In the genomic region with DNA sequence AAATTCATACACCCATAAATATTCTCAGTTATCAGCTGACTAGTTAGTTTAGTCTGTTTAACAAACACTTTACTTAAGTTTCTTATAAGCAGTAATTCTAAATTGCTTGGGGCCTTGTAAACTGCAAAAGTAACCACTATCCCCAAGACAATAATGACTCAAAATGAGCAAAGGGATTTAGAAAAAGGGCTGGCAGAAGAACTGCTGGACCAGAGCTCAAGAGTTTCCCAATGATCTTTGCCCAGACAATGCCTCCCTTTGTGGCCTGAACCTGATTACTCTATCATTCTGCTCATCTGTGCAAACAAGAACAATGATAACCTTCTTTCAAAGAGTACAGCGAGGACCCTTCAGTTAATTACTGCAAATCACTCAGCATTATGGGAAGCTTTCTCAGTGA, we compare ENCODE assay signal across 13 cellular contexts.
DNase-seq lines count a peak whose midpoint lies in the region; ATAC-seq, FAIRE-seq and TF ChIP-seq lines count a peak whose summit lies in the region.
"Had no signal": no experiment of that assay in that cellular context is flagged by ENCODE, and none has a peak within 500 bp of the region (broad histone marks: within the 10 kb centered on the region; RNA-seq: fewer than 3 reads in every experiment).

No MANE protein-coding gene starts in this region.

- POLR2A ChIA-PET in K562 (lab: Yijun Ruan, JAX): interaction anchor here (0.7 kb wide), 1 partner anchor 62 kb away, joined by 3 read pairs; no protein-coding TSS in a partner anchor

- H3K4me2 ChIP-seq in K562 (ENCODE audit: insufficient read depth, low read length) (no peak overlapping the region), keratinocyte (ENCODE audit: control insufficient read depth, extremely low read depth, insufficient read depth, low read depth, low read length) (no peak overlapping the region)

- no peaks in the 10 kb centered on the region; a peak in 2 of 5 replicates for H3K27me3 ChIP-seq in K562 (ENCODE audit: control insufficient read depth in 2 of 2, insufficient read depth in 2 of 2, low read length in 2 of 2)
- H3K27me3 ChIP-seq in keratinocyte (ENCODE audit: control insufficient read depth, extremely low read depth, insufficient read depth, low read length): no peaks in the 10 kb centered on the region
- H3K27me3 ChIP-seq: cardiac muscle cell had no signal

- H3K4me1 ChIP-seq in K562 (replicated peaks in 1 of 2; ENCODE audit: control insufficient read depth in 2 of 2, insufficient read depth in 2 of 2, low read length in 2 of 2): no peaks in the 10 kb centered on the region
- peaks cover 14% of the 10 kb centered on the region for H3K4me1 ChIP-seq in keratinocyte (ENCODE audit: control insufficient read depth, extremely low read depth, insufficient read depth, low read length)

- no TSS peak for BruUV-seq in K562 (replicated peaks; lab: Mats Ljungman, UMichigan)

- H3K27ac ChIP-seq in K562 (ENCODE audit: extremely low read depth, low read depth, low read length): no peak overlapping the region
- no peak overlapping the region for H3K27ac ChIP-seq in keratinocyte (ENCODE audit: control insufficient read depth, insufficient read depth, low read length)
- H3K27ac ChIP-seq: cardiac muscle cell had no signal

- TF ChIP-seq POLR2A in K562 (conservative IDR thresholded peaks at IDR 0.05): no peak

- ATAC-seq in K562: no peak
- ATAC-seq in GM19351 (IDR thresholded peaks at IDR 0.05; ENCODE audit: unreplicated experiment): no peak
- ATAC-seq: stimulated activated naive CD8-positive, alpha-beta T cell treated with anti-CD3 and anti-CD28 coated beads, Interleukin-15, Interleukin-2, amounts not matched to agents 100 U/mL and 50 U/mL, for 24 hours; T-helper 17 cell had no signal

- dilution Hi-C loops in keratinocyte (cut with MboI; ENCODE audit: extremely low pct_ligation_motif_present, low sequenced_read_pairs): no loop called here

- H3K9me1 ChIP-seq in K562 (ENCODE audit: control insufficient read depth, insufficient read depth, low read length): no peaks in the 10 kb centered on the region
- H3K9me1 ChIP-seq in keratinocyte (ENCODE audit: control insufficient read depth, extremely low read depth, insufficient read depth, low read length): no peaks in the 10 kb centered on the region

- no peak for TF ChIP-seq RAD21 in K562 (CRISPR knock-in tag; conservative IDR thresholded peaks at IDR 0.05 in 1 of 2, IDR thresholded peaks at IDR 0.05 in 1 of 2)

- H3K36me3 ChIP-seq in K562 (ENCODE audit: control insufficient read depth, insufficient read depth, low read length) (no peaks in the 10 kb centered on the region), keratinocyte (ENCODE audit: control insufficient read depth in 2 of 2, extremely low read depth in 1 of 2, insufficient read depth in 2 of 2, low read length in 2 of 2) (no peaks in the 10 kb centered on the region)
- H3K36me3 ChIP-seq: cardiac muscle cell had no signal

- no peak for TF ChIP-seq EP300 in K562 (IDR thresholded peaks at IDR 0.05; ENCODE audit: low read length)

- H4K20me1 ChIP-seq in K562 (replicated peaks; ENCODE audit: control insufficient read depth, insufficient read depth, low read length): no peaks in the 10 kb centered on the region
- no peaks in the 10 kb centered on the region for H4K20me1 ChIP-seq in keratinocyte (ENCODE audit: control insufficient read depth, extremely low read depth, insufficient read depth, low read length)

- CTCF ChIA-PET in K562 (lab: Yijun Ruan, JAX; ENCODE audit: low intra/inter-chr PET ratio): no interaction called here

- intact Hi-C loops in K562 (cut with micrococcal nuclease): no loop called here

- H3K9me3 ChIP-seq in K562 (replicated peaks; ENCODE audit: control insufficient read depth, insufficient read depth, low read depth, low read length) (no peaks in the 10 kb centered on the region), keratinocyte (ENCODE audit: control insufficient read depth, low read depth, low read length) (no peaks in the 10 kb centered on the region)

- H3K9ac ChIP-seq in K562 (ENCODE audit: insufficient read depth in 1 of 2, low read depth in 2 of 2, low read length in 2 of 2) (no peak overlapping the region), keratinocyte (ENCODE audit: control insufficient read depth, extremely low read depth, insufficient read depth, low read length) (no peak overlapping the region)

- TF ChIP-seq CTCF in K562 (IDR thresholded peaks at IDR 0.05 in 2 of 3, conservative IDR thresholded peaks at IDR 0.05 in 1 of 3; ENCODE audit: insufficient read depth in 2 of 3, low read depth in 1 of 3, low read length in 3 of 3) (no peak), keratinocyte (optimal IDR thresholded peaks at IDR 0.05 in 1 of 3, IDR thresholded peaks at IDR 0.05 in 1 of 3, conservative IDR thresholded peaks at IDR 0.05 in 1 of 3; ENCODE audit: extremely low read depth in 1 of 3, insufficient read depth in 2 of 3, low read length in 3 of 3) (no peak)

- DNase-seq in AG20443 (ENCODE audit: low spot score) (peak; percentile 62), NCI-H187 treated with DMSO at 0.1 percent for 48 hours (lab: John Stamatoyannopoulos, UW) (peak; percentile 44), K562 (ENCODE audit: extremely low read depth in 1 of 4, low spot score in 3 of 4) (no peak), keratinocyte (ENCODE audit: low read depth, low spot score) (peak; percentile 2), 8988T (no peak), NK-92 (lab: John Stamatoyannopoulos, UW; ENCODE audit: unreplicated experiment) (no peak), HT-29 (ENCODE audit: low spot score) (no peak)
- DNase-seq: AML-193; HFFc6; stimulated activated naive CD8-positive, alpha-beta T cell treated with anti-CD3 and anti-CD28 coated beads, Interleukin-15, Interleukin-2, amounts not matched to agents 100 U/mL and 50 U/mL, for 24 hours; T-helper 17 cell had no signal

- no peaks in the 10 kb centered on the region for H3K79me2 ChIP-seq in K562 (ENCODE audit: control insufficient read depth, insufficient read depth, low read length)
- no peaks in the 10 kb centered on the region for H3K79me2 ChIP-seq in keratinocyte (ENCODE audit: control insufficient read depth, insufficient read depth, low read length)

- in situ Hi-C loops in K562 (cut with MboI): no loop called here

- H2AFZ ChIP-seq in K562 (ENCODE audit: low read depth, low read length) (no peak overlapping the region), keratinocyte (ENCODE audit: control insufficient read depth, low read length) (no peak overlapping the region)

- no peak overlapping the region for H3K4me3 ChIP-seq in K562
- no peak overlapping the region for H3K4me3 ChIP-seq in keratinocyte (ENCODE audit: control insufficient read depth in 2 of 3, extremely low read depth in 1 of 3, insufficient read depth in 2 of 3, low read depth in 1 of 3, low read length in 3 of 3)
- H3K4me3 ChIP-seq: cardiac muscle cell had no signal

- WGBS in K562 (ENCODE audit: insufficient coverage, low coverage, missing lambda C conversion rate): 0% methylated on average over 1 of the region's 1 CpG

- peak; percentile 23 for FAIRE-seq in K562 (lab: Jason Lieb, UNC)
- FAIRE-seq in keratinocyte (lab: Jason Lieb, UNC): peak; percentile 13

TF ChIP-seq in K562, 482 proteins besides CTCF, POLR2A, EP300 and RAD21:
- TF ChIP-seq ZNF134 (CRISPR knock-in tag; conservative IDR thresholded peaks at IDR 0.05) (no peak), COPS2 (conservative IDR thresholded peaks at IDR 0.05) (no peak), BHLHE40 (IDR thresholded peaks at IDR 0.05; ENCODE audit: low read length) (no peak), TAF7 (tag; IDR thresholded peaks at IDR 0.05) (no peak)
TF ChIP-seq in K562: peak in this region for 0.

Comparison
In these comparisons a context has a peak if more than half of its experiments do, and no peak if none do; other contexts are left out.
1. DNase-seq: peak in AG20443 (single experiment), NCI-H187 treated with DMSO at 0.1 percent for 48 hours (single experiment) and keratinocyte (single experiment); none in K562 (0 of 4), 8988T (single experiment), NK-92 (single experiment) and HT-29 (single experiment).